In genomic region chr2:231900486-231900942, GRCh38 we compare ENCODE assay signal across 8 cellular contexts. TPM values are rescaled to one million over a fixed set of nuclear protein-coding genes. Genes with fewer than 3 reads are reported as not detected.
DNase-seq lines count a peak whose midpoint lies in the region; ATAC-seq and TF ChIP-seq lines count a peak whose summit lies in the region.

No MANE protein-coding gene starts in this region.

- H3K4me3 Mint-ChIP-seq in endothelial cell (ENCODE audit: unreplicated experiment): no peak overlapping the region
- no peak overlapping the region for H3K4me3 Mint-ChIP-seq in mesothelial cell of epicardium

- H3K27me3 Mint-ChIP-seq in endothelial cell (ENCODE audit: unreplicated experiment) (no peaks in the 10 kb centered on the region), mesothelial cell of epicardium (ENCODE audit: low read depth) (peaks cover 13% of the 10 kb centered on the region)

- H3K9me3 Mint-ChIP-seq in endothelial cell (ENCODE audit: unreplicated experiment) (no peaks in the 10 kb centered on the region), mesothelial cell of epicardium (no peaks in the 10 kb centered on the region)

- ATAC-seq in HG03432 (IDR thresholded peaks at IDR 0.05; ENCODE audit: unreplicated experiment): no peak

- DNase-seq in GM13976 (ENCODE audit: low spot score): peak; percentile 88
- DNase-seq in NCI-H460 (ENCODE audit: extremely low read depth, low read depth): peak; percentile 80
- peak; percentile 18 to 28 for DNase-seq in activated CD4-positive, alpha-beta T cell treated with anti-CD3 and anti-CD28 coated beads, Interleukin-2, amount 50 U/mL, for 4 hours
- peak; percentile 98 for DNase-seq in endothelial cell (ENCODE audit: low spot score)
- peak; percentile 57 to 79 for DNase-seq in mesothelial cell of epicardium (ENCODE audit: low spot score in 2 of 2, unreplicated experiment in 2 of 2)
- DNase-seq in stimulated activated CD8-positive, alpha-beta memory T cell treated with anti-CD3 and anti-CD28 coated beads, Interleukin-7, amount 100 ng/mL, for 48 hours (ENCODE audit: extremely low read depth in 1 of 2, low read depth in 1 of 2): peak; percentile 38 to 44
- DNase-seq in DMS153 treated with DMSO at 0.1 percent for 48 hours (lab: John Stamatoyannopoulos, UW; ENCODE audit: unreplicated experiment): no peak

- no peaks in the 10 kb centered on the region for H3K36me3 Mint-ChIP-seq in endothelial cell (ENCODE audit: low read depth, unreplicated experiment)
- no peaks in the 10 kb centered on the region for H3K36me3 Mint-ChIP-seq in mesothelial cell of epicardium

- H3K27ac Mint-ChIP-seq in endothelial cell (ENCODE audit: unreplicated experiment): no peak overlapping the region
- no peak overlapping the region for H3K27ac Mint-ChIP-seq in mesothelial cell of epicardium

- TF ChIP-seq CTCF in GM13976 (IDR thresholded peaks at IDR 0.05; ENCODE audit: borderline replicate concordance, control extremely low read depth, extremely low read depth, insufficient read depth, missing control alignments): peak; percentile 93
- TF ChIP-seq CTCF in endothelial cell (IDR thresholded peaks at IDR 0.05; ENCODE audit: unreplicated experiment): peak; percentile 96
- peak; percentile 88 for TF ChIP-seq CTCF in mesothelial cell of epicardium (IDR thresholded peaks at IDR 0.05; ENCODE audit: unreplicated experiment)

- H3K4me1 Mint-ChIP-seq in endothelial cell (ENCODE audit: unreplicated experiment) (no peaks in the 10 kb centered on the region), mesothelial cell of epicardium (peaks cover 5% of the 10 kb centered on the region)

- in situ Hi-C loops in GM13976 (cut with MboI; ENCODE audit: low sequenced_read_pairs, unreplicated experiment): no loop called here

RNA-seq across cellular contexts. Expression of gene NPPC, which starts 25.7 kb away (rescaled TPM):
- total RNA-seq in NCI-H460 (2014; rRNA removed; shearing (Covaris generic)): not detected in 2 replicates
- not detected in 2 replicates for polyA plus RNA-seq in NCI-H460 (2014; cell fraction: nucleus; rRNA removed)
- total RNA-seq in endothelial cell (ENCODE audit: unreplicated experiment): 11.4 TPM
- 0.72 to 0.80 TPM (median 0.73 TPM) in 3 replicates for total RNA-seq in mesothelial cell of epicardium
